ENCODE assay signal across 26 cellular contexts in genomic region chr17:16434662-16435061, GRCh38. TPM values are rescaled to one million over a fixed set of nuclear protein-coding genes. Genes with fewer than 3 reads are reported as not detected.
DNase-seq lines count a peak whose midpoint lies in the region; ATAC-seq and TF ChIP-seq lines count a peak whose summit lies in the region.
"Had no signal": no experiment of that assay in that cellular context is flagged by ENCODE, and none has a peak within 500 bp of the region (broad histone marks: within the 10 kb centered on the region; RNA-seq: fewer than 3 reads in every experiment).

No MANE protein-coding gene starts in this region.

- H3K9me3 ChIP-seq in HAP-1: no peaks in the 10 kb centered on the region
- H3K9me3 ChIP-seq: pancreas had no signal

- H3K36me3 ChIP-seq in HAP-1 (replicated peaks): peaks cover 8% of the 10 kb centered on the region
- H3K36me3 ChIP-seq: cardiac muscle cell, pancreas had no signal

- H3K4me3 ChIP-seq in HAP-1: no peak overlapping the region
- H3K4me3 ChIP-seq: cardiac muscle cell, pancreas had no signal

- no peak overlapping the region for H3K4me3 Mint-ChIP-seq in natural killer cell
- H3K4me3 Mint-ChIP-seq in natural killer cell treated with Interleukin-12 subunit alpha and Interleukin-12 subunit beta and Interleukin-15 and Interleukin-18, amount 100 ng/mL, for 72 hours: no peak overlapping the region
- H3K4me3 Mint-ChIP-seq: activated CD4-positive, alpha-beta memory T cell treated with anti-CD3 and anti-CD28 coated beads for 36 hours; dendritic cell treated with granulocyte-macrophage colony-stimulating factor and Interleukin-4, amounts not matched to agents 40 ng/mL and 50 ng/mL, for 4 days; naive B cell; type B pancreatic cell had no signal

- peaks cover 30 to 46% of the 10 kb centered on the region in 2 donors for H3K4me1 Mint-ChIP-seq in natural killer cell
- H3K4me1 Mint-ChIP-seq in natural killer cell treated with Interleukin-12 subunit alpha and Interleukin-12 subunit beta and Interleukin-15 and Interleukin-18, amount 100 ng/mL, for 72 hours (ENCODE audit: low read depth in 2 of 2): peaks cover 30 to 33% of the 10 kb centered on the region in 2 donors

- peak overlapping the region; percentile 17; the same call in 1 of the 2 replicates for H3K27ac ChIP-seq in RWPE1
- H3K27ac ChIP-seq: C4-2B, cardiac muscle cell, pancreas had no signal

- peak; percentile 26 for TF ChIP-seq POLR2A in erythroblast (IDR thresholded peaks at IDR 0.05; ENCODE audit: low read length)

- peak overlapping the region; percentile 67 to 96 for H3K27ac Mint-ChIP-seq in natural killer cell
- H3K27ac Mint-ChIP-seq in natural killer cell treated with Interleukin-12 subunit alpha and Interleukin-12 subunit beta and Interleukin-15 and Interleukin-18, amount 100 ng/mL, for 72 hours: no peak overlapping the region
- H3K27ac Mint-ChIP-seq: activated CD4-positive, alpha-beta memory T cell treated with anti-CD3 and anti-CD28 coated beads for 36 hours; type B pancreatic cell had no signal

- TF ChIP-seq CTCF in natural killer cell (IDR thresholded peaks at IDR 0.05): no peak
- TF ChIP-seq CTCF in RWPE1 (conservative IDR thresholded peaks at IDR 0.05; ENCODE audit: low read depth): no peak

- H3K4me1 ChIP-seq in HAP-1: peaks cover 9% of the 10 kb centered on the region; the same call in 1 of the 2 replicates
- H3K4me1 ChIP-seq: pancreas had no signal

- intact Hi-C loops in natural killer cell (cut with micrococcal nuclease): loop anchor here (5.0 kb wide), 1 partner anchor 153 kb away; no protein-coding TSS in a partner anchor

- H3K36me3 Mint-ChIP-seq in natural killer cell: no peaks in the 10 kb centered on the region
- peaks cover 8% of the 10 kb centered on the region for H3K36me3 Mint-ChIP-seq in natural killer cell treated with Interleukin-12 subunit alpha and Interleukin-12 subunit beta and Interleukin-15 and Interleukin-18, amount 100 ng/mL, for 72 hours

- POLR2A ChIA-PET in RWPE1 (lab: Yijun Ruan, JAX; ENCODE audit: low non-redundant PET): no interaction called here

- DNase-seq in natural killer cell: no peak
- DNase-seq in natural killer cell treated with Interleukin-12 subunit alpha and Interleukin-12 subunit beta and Interleukin-15 and Interleukin-18, amount 100 ng/mL, for 72 hours (ENCODE audit: low spot score): no peak
- DNase-seq in RWPE1 (ENCODE audit: low spot score): no peak
- DNase-seq in erythroblast (lab: John Stamatoyannopoulos, UW): no peak
- no peak for DNase-seq in activated gamma-delta T cell treated with Interleukin-2 at 50 U/mL for 16 hours
- no peak for DNase-seq in GM19238 (ENCODE audit: insufficient read length, low spot score)
- no peak for DNase-seq in HAP-1 (ENCODE audit: low spot score in 2 of 2)
- no peak for DNase-seq in stimulated activated CD4-positive, alpha-beta T cell treated with anti-CD3 and anti-CD28 coated beads, Interleukin-12 subunit alpha, Interleukin-12 subunit beta, amount 100 ng/mL, for 4 hours
- DNase-seq: ACHN; activated CD4-positive, alpha-beta memory T cell treated with anti-CD3 and anti-CD28 coated beads for 36 hours; activated CD4-positive, CD25-positive, alpha-beta regulatory T cell; activated naive CD4-positive, alpha-beta T cell treated with anti-CD3 and anti-CD28 coated beads, Interleukin-2, amount 50 U/mL, for 16 hours; activated T-cell treated with anti-CD3 and anti-CD28 coated beads, Interleukin-2, amount 50 U/mL, for 1 hour; anterior cingulate cortex; glutamatergic neuron; left colon; mesenchymal stem cell; naive B cell; NK-92 treated with Interleukin-12 subunit alpha and Interleukin-12 subunit beta, amount 100 ng/mL, for 24 hours; pancreas; T1000 had no signal

- in situ Hi-C loops in HAP-1 (cut with MboI; ENCODE audit: low sequenced_read_pairs): no loop called here

- CTCF ChIA-PET in RWPE1 (lab: Yijun Ruan, JAX): interaction anchor here (0.5 to 0.6 kb wide), 2 partner anchors 10 to 26 kb away, joined by 3 to 6 read pairs; no protein-coding TSS in a partner anchor

- no peak for ATAC-seq in natural killer cell
- ATAC-seq in natural killer cell treated with Interleukin-12 subunit alpha and Interleukin-12 subunit beta and Interleukin-15 and Interleukin-18, amount 100 ng/mL, for 72 hours: no peak
- ATAC-seq: left colon, pancreas, right cardiac atrium had no signal

- no peaks in the 10 kb centered on the region for H3K9me3 Mint-ChIP-seq in natural killer cell
- H3K9me3 Mint-ChIP-seq in natural killer cell treated with Interleukin-12 subunit alpha and Interleukin-12 subunit beta and Interleukin-15 and Interleukin-18, amount 100 ng/mL, for 72 hours: no peaks in the 10 kb centered on the region
- H3K9me3 Mint-ChIP-seq: activated CD4-positive, alpha-beta memory T cell treated with anti-CD3 and anti-CD28 coated beads for 36 hours; dendritic cell treated with granulocyte-macrophage colony-stimulating factor and Interleukin-4, amounts not matched to agents 40 ng/mL and 50 ng/mL, for 4 days; naive B cell; type B pancreatic cell had no signal

- no peaks in the 10 kb centered on the region for H3K27me3 Mint-ChIP-seq in natural killer cell (ENCODE audit: low read depth in 2 of 2)
- H3K27me3 Mint-ChIP-seq in natural killer cell treated with Interleukin-12 subunit alpha and Interleukin-12 subunit beta and Interleukin-15 and Interleukin-18, amount 100 ng/mL, for 72 hours: no peaks in the 10 kb centered on the region
- H3K27me3 Mint-ChIP-seq: activated CD4-positive, alpha-beta memory T cell treated with anti-CD3 and anti-CD28 coated beads for 36 hours; dendritic cell treated with granulocyte-macrophage colony-stimulating factor and Interleukin-4, amounts not matched to agents 40 ng/mL and 50 ng/mL, for 4 days; naive B cell; type B pancreatic cell had no signal

- no peaks in the 10 kb centered on the region for H3K27me3 ChIP-seq in HAP-1 (ENCODE audit: low read depth)
- H3K27me3 ChIP-seq: cardiac muscle cell, pancreas had no signal

RNA-seq across cellular contexts. Expression of gene TRPV2, which starts 19.3 kb away (rescaled TPM):
- 100 to 1,000 TPM; 138 to 163 (median 147) TPM for total RNA-seq in natural killer cell
- 100 to 1,000 TPM in 1 of 2 donors, 10 to 100 TPM in 1; 83.8 to 125 TPM for total RNA-seq in natural killer cell treated with Interleukin-12 subunit alpha and Interleukin-12 subunit beta and Interleukin-15 and Interleukin-18, amount 100 ng/mL, for 72 hours

RNA-seq across cellular contexts. Expression of gene UBB, which starts 53.8 kb away (rescaled TPM):
- total RNA-seq in natural killer cell: 1,000 to 10,000 TPM; 1,492 to 1,665 (median 1,530) TPM
- 1,000 to 10,000 TPM; 1,085 to 1,889 TPM for total RNA-seq in natural killer cell treated with Interleukin-12 subunit alpha and Interleukin-12 subunit beta and Interleukin-15 and Interleukin-18, amount 100 ng/mL, for 72 hours

RNA-seq across cellular contexts. Expression of gene LRRC75A, which starts 57.3 kb away (rescaled TPM):
- total RNA-seq in natural killer cell: 1 to 10 TPM; 2.6 to 3.0 (median 3.0) TPM
- 1 to 10 TPM; 1.9 to 2.6 TPM for total RNA-seq in natural killer cell treated with Interleukin-12 subunit alpha and Interleukin-12 subunit beta and Interleukin-15 and Interleukin-18, amount 100 ng/mL, for 72 hours

Comparison
In these comparisons a context has a peak if more than half of its experiments do, and no peak if none do; other contexts are left out.
1. H3K27ac Mint-ChIP-seq: peak in natural killer cell (2 of 2); none in natural killer cell treated with Interleukin-12 subunit alpha and Interleukin-12 subunit beta and Interleukin-15 and Interleukin-18, amount 100 ng/mL, for 72 hours (0 of 2).